16 cellular contexts compared by ENCODE assay signal in genomic region chr3:100532411-100532810, GRCh38. TPM values are rescaled to one million over a fixed set of nuclear protein-coding genes. Genes with fewer than 3 reads are reported as not detected.
"Had no signal": no experiment of that assay in that cellular context is flagged by ENCODE, and none has a peak within 500 bp of the region (broad histone marks: within the 10 kb centered on the region; RNA-seq: fewer than 3 reads in every experiment).

No MANE protein-coding gene starts in this region.

- H3K27ac ChIP-seq: colonic mucosa, esophagus squamous epithelium, foreskin keratinocyte, hepatocyte, neutrophil, right atrium auricular region, tibial artery, upper lobe of left lung had no signal

- DNase-seq: colonic mucosa; dermis blood vessel endothelial cell; esophagus squamous epithelium; head of caudate nucleus; naive thymus-derived CD4-positive, alpha-beta T cell; stimulated activated CD4-positive, alpha-beta T cell treated with anti-CD3 and anti-CD28 coated beads, Interleukin-4, amount 100 ng/mL, for 1 hour; stimulated activated CD8-positive, alpha-beta memory T cell treated with anti-CD3 and anti-CD28 coated beads, Interleukin-4, amount 100 ng/mL, for 48 hours; stimulated activated naive CD8-positive, alpha-beta T cell treated with anti-CD3 and anti-CD28 coated beads, Interleukin-15, Interleukin-2, amounts not matched to agents 100 U/mL and 50 U/mL, for 24 hours; tibial artery; upper lobe of left lung; uterus had no signal

- H3K36me3 ChIP-seq: colonic mucosa, esophagus squamous epithelium, neutrophil, right atrium auricular region, tibial artery, upper lobe of left lung, uterus had no signal

- H2AFZ ChIP-seq: hepatocyte had no signal

- ATAC-seq: foreskin keratinocyte; naive thymus-derived CD4-positive, alpha-beta T cell; stimulated activated effector memory CD8-positive, alpha-beta T cell treated with anti-CD3 and anti-CD28 coated beads, Interleukin-12 subunit alpha, Interleukin-12 subunit beta, amount 100 ng/mL, for 72 hours; stimulated activated naive CD8-positive, alpha-beta T cell treated with anti-CD3 and anti-CD28 coated beads, Interleukin-15, Interleukin-2, amounts not matched to agents 100 U/mL and 50 U/mL, for 24 hours had no signal

- H3K4me1 ChIP-seq: colonic mucosa, esophagus squamous epithelium, right atrium auricular region, tibial artery, uterus had no signal

- H3K79me2 ChIP-seq: hepatocyte had no signal

- H3K27me3 ChIP-seq: colonic mucosa, esophagus squamous epithelium, foreskin keratinocyte, hepatocyte, neutrophil, right atrium auricular region, tibial artery, upper lobe of left lung, uterus had no signal

- H3K9me3 ChIP-seq: colonic mucosa, esophagus squamous epithelium, neutrophil, right atrium auricular region, tibial artery, upper lobe of left lung, uterus had no signal

- H3K4me2 ChIP-seq: hepatocyte had no signal

- H3K4me3 ChIP-seq: colonic mucosa, esophagus squamous epithelium, hepatocyte, right atrium auricular region, tibial artery, upper lobe of left lung, uterus had no signal

RNA-seq across cellular contexts. Expression of gene TMEM45A, which starts 40.0 kb away (rescaled TPM):
- polyA plus RNA-seq: naive thymus-derived CD4-positive, alpha-beta T cell had no signal
